8 cellular contexts compared by ENCODE assay signal in the genomic region with DNA sequence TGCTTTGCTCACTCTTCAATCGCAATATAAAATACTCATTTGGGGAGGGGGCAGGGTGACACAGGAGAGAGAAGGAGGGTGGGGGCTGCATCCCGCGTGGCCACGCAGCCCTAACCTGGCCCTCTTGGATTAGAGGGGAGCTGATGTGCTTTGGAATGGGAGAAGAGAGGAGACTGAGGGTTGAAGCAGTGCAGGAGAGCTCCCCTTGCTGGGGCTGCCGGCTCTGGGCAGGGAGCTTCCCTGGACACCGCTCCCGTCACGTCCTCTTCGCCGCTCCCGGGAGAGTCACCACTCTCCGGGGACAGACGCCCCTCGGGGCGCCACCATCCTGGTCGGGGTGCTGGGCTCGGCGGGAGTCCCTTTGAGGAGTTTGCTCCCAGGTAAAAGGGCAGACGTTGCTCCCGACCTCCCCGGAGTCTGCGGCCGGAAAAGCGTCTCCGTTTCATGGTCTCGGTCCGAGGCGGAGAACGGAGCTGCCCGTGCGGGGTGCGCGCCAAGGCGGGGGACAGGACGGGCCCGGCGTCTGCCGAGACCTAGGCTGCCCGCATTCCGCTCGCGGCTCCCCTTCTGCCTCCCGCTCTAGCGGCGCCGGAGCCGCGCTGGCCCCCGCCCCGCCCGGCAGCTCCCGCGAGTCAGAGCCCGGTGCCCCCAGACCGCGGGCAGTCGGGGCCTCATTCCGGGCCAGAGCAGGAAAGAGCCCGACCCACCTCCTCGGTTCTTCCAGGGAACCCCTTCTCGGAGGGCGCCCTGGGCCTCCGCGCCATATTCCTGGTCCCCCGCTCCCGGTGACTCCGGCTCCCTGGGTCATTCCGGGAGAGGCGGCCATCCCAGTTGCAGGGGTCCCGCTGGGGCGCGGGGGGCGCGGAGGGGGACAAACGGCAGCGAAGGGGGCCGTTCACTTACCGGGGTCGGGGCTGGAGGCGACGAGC. TPM values are rescaled to one million over a fixed set of nuclear protein-coding genes. Genes with fewer than 3 reads are reported as not detected.
DNase-seq lines count a peak whose midpoint lies in the region; ATAC-seq and TF ChIP-seq lines count a peak whose summit lies in the region.

No MANE protein-coding gene starts in this region.

- no peak overlapping the region for H2AFZ ChIP-seq in H9 (ENCODE audit: low read length)

- H3K27me3 ChIP-seq in H9 (ENCODE audit: insufficient read depth, low read length) (peaks cover 10% of the 10 kb centered on the region; the same call in 1 of the 2 replicates), esophagus squamous epithelium (peaks cover 0 to 79% (median 12%) of the 10 kb centered on the region in 4 donors), uterus (peaks cover 14 to 34% of the 10 kb centered on the region in 2 donors)

- H3K36me3 ChIP-seq in esophagus squamous epithelium (no peaks in the 10 kb centered on the region), uterus (no peaks in the 10 kb centered on the region)

- TF ChIP-seq POLR2A in esophagus squamous epithelium (IDR thresholded peaks at IDR 0.05) (no peak), uterus (IDR thresholded peaks at IDR 0.05) (no peak)

- H3K23me2 ChIP-seq in H9 (ENCODE audit: insufficient read length, low read depth, low read length, poor library complexity, severe bottlenecking) = peaks cover 12% of the 10 kb centered on the region

- H2BK120ac ChIP-seq in H9 (ENCODE audit: low read depth, low read length, poor library complexity, severe bottlenecking) = no peak overlapping the region

- no peak overlapping the region for H3K27ac Mint-ChIP-seq in H9
- H3K27ac Mint-ChIP-seq in progenitor cell of endocrine pancreas = no peak overlapping the region

- WGBS in H9 (ENCODE audit: extremely low coverage, insufficient read length, low lambda C conversion rate) = no CpG with 5 or more reads among the region's 81 CpGs
- 3 to 23% methylated on average over 4 to 7 of the region's 81 CpGs for WGBS in esophagus squamous epithelium, 2 donors

- H3K4me3 ChIP-seq in esophagus squamous epithelium (peak overlapping the region in 2 of 4 donors; percentile 11 to 44), uterus (no peak overlapping the region)

- H3K27me3 Mint-ChIP-seq in H9 (ENCODE audit: low read depth) (peaks cover 46% of the 10 kb centered on the region), progenitor cell of endocrine pancreas (peaks cover 60% of the 10 kb centered on the region)

- peak overlapping the region; percentile 92 for H3K4me2 ChIP-seq in H9 (ENCODE audit: insufficient read depth, insufficient read length, low read length)

- intact Hi-C loops in left cardiac atrium (cut with DNase I) = no loop called here
- intact Hi-C loops in esophagus squamous epithelium (cut with DNase I) = no loop called here
- intact Hi-C loops in uterus (cut with DNase I; ENCODE audit: low total_unique reads) = no loop called here

- no peak overlapping the region for H2BK5ac ChIP-seq in H9 (ENCODE audit: insufficient read length, low read length)

- no peak overlapping the region for H3K4ac ChIP-seq in H9 (ENCODE audit: low read depth, low read length)

- no peak overlapping the region for H2AK5ac ChIP-seq in H9 (ENCODE audit: insufficient read length, low read length)

- no peak for TF ChIP-seq CTCF in H9 (conservative IDR thresholded peaks at IDR 0.05)
- peak; percentile 2; the same call in 1 of the 2 replicates for TF ChIP-seq CTCF in VCaP (conservative IDR thresholded peaks at IDR 0.05)
- TF ChIP-seq CTCF in progenitor cell of endocrine pancreas (IDR thresholded peaks at IDR 0.05; ENCODE audit: unreplicated experiment) = no peak
- no peak for TF ChIP-seq CTCF in esophagus squamous epithelium (IDR thresholded peaks at IDR 0.05)
- TF ChIP-seq CTCF in uterus (IDR thresholded peaks at IDR 0.05) = no peak

- H3K56ac ChIP-seq in H9 (ENCODE audit: insufficient read length, low read depth, low read length) = no peak overlapping the region

- no peaks in the 10 kb centered on the region for H3K79me2 ChIP-seq in H9 (ENCODE audit: insufficient read depth, low read length)

- no peak overlapping the region for H2BK20ac ChIP-seq in H9 (ENCODE audit: low read depth, low read length, poor library complexity, severe bottlenecking)

- no peak overlapping the region for H4K91ac ChIP-seq in H9 (ENCODE audit: insufficient read length, low read depth, low read length)

- DNase-seq in H9 (peak; percentile 43), left cardiac atrium (no peak), progenitor cell of endocrine pancreas (ENCODE audit: low spot score, unreplicated experiment) (peak; percentile 10), esophagus squamous epithelium (lab: John Stamatoyannopoulos, UW) (no peak), RPMI8226 (no peak), uterus (no peak)

- H2BK12ac ChIP-seq in H9 (ENCODE audit: insufficient read length, low read depth, low read length) = no peak overlapping the region

- H3K9ac ChIP-seq in H9 (ENCODE audit: extremely low read depth, insufficient read length, low read length) = no peak overlapping the region

- no peak overlapping the region for H4K8ac ChIP-seq in H9 (replicated peaks; ENCODE audit: insufficient read length, low read depth, low read length)

- H3K9me3 ChIP-seq in H9 (ENCODE audit: control insufficient read depth, low read depth, low read length) = no peaks in the 10 kb centered on the region
- H3K9me3 ChIP-seq in esophagus squamous epithelium = no peaks in the 10 kb centered on the region
- no peaks in the 10 kb centered on the region for H3K9me3 ChIP-seq in uterus

- no peak overlapping the region for H3K23ac ChIP-seq in H9 (ENCODE audit: insufficient read length, low read depth, low read length)

- no peaks in the 10 kb centered on the region for H4K20me1 ChIP-seq in H9 (ENCODE audit: control insufficient read depth, insufficient read depth, insufficient read length)

- no peak overlapping the region for H4K5ac ChIP-seq in H9 (ENCODE audit: insufficient read length, low read depth, low read length)

- H3K27ac ChIP-seq in H9 (ENCODE audit: insufficient read length, low read depth, low read length) = no peak overlapping the region
- H3K27ac ChIP-seq in VCaP = peak overlapping the region; percentile 56
- H3K27ac ChIP-seq in esophagus squamous epithelium = no peak overlapping the region
- H3K27ac ChIP-seq in uterus = no peak overlapping the region

- H3T11ph ChIP-seq in H9 (ENCODE audit: low read length) = no peak overlapping the region

- no peak overlapping the region for H3K18ac ChIP-seq in H9 (ENCODE audit: insufficient read length, low read depth, low read length)

- H2BK15ac ChIP-seq in H9 (ENCODE audit: low read depth, low read length) = no peak overlapping the region

- H3K4me3 Mint-ChIP-seq in H9 (peak overlapping the region; percentile 62 to 83), progenitor cell of endocrine pancreas (ENCODE audit: low read depth) (peak overlapping the region; percentile 64)

- no peaks in the 10 kb centered on the region for H3K79me1 ChIP-seq in H9 (ENCODE audit: insufficient read depth, low read depth, low read length, poor library complexity, severe bottlenecking)

- H3K4me1 Mint-ChIP-seq in H9 = peaks cover 7 to 16% of the 10 kb centered on the region in 2 experiments
- peaks cover 15% of the 10 kb centered on the region for H3K4me1 Mint-ChIP-seq in progenitor cell of endocrine pancreas (ENCODE audit: low read depth)

- ATAC-seq in left cardiac atrium (peak; percentile 30 to 46), GM18520 (IDR thresholded peaks at IDR 0.05; ENCODE audit: unreplicated experiment) (no peak)

- no peak overlapping the region for H3K14ac ChIP-seq in H9 (ENCODE audit: insufficient read depth, low read length)

- no peaks in the 10 kb centered on the region for H3K36me3 Mint-ChIP-seq in H9 (ENCODE audit: insufficient read depth in 1 of 3, low read depth in 3 of 3)
- H3K36me3 Mint-ChIP-seq in progenitor cell of endocrine pancreas (ENCODE audit: insufficient read depth) = no peaks in the 10 kb centered on the region

- H3K9me3 Mint-ChIP-seq in H9 = no peaks in the 10 kb centered on the region
- H3K9me3 Mint-ChIP-seq in progenitor cell of endocrine pancreas (ENCODE audit: low read depth) = no peaks in the 10 kb centered on the region

- no peaks in the 10 kb centered on the region; the same call in 1 of the 2 replicates for H3K4me1 ChIP-seq in H9 (ENCODE audit: insufficient read depth, low read length)
- H3K4me1 ChIP-seq in esophagus squamous epithelium = peaks cover 0 to 15% (median 0%) of the 10 kb centered on the region in 3 donors
- no peaks in the 10 kb centered on the region for H3K4me1 ChIP-seq in uterus

RNA-seq across cellular contexts. Expression of a gene that starts 0.6 kb away (rescaled TPM):
- 0.39 and 0.42 TPM in 2 replicates for total RNA-seq in H9 (2021)
- total RNA-seq in left cardiac atrium = under 1 TPM in 1 of 2 donors, not detected in 1; 0.03 TPM
- 0.93 and 1.2 TPM in 2 replicates for total RNA-seq in progenitor cell of endocrine pancreas
- total RNA-seq in esophagus squamous epithelium = under 1 TPM in 1 of 4 donors, not detected in 3; under 0.01 TPM
- total RNA-seq in uterus = under 1 TPM in 1 of 4 donors, not detected in 3; 0.55 TPM

Comparison
In these comparisons a context has a peak if more than half of its experiments do, and no peak if none do; other contexts are left out.
1. DNase-seq: peak in H9 (single experiment) and progenitor cell of endocrine pancreas (single experiment); none in left cardiac atrium (single experiment), esophagus squamous epithelium (single experiment), RPMI8226 (single experiment) and uterus (0 of 2).